18 cellular contexts compared by ENCODE assay signal in the genomic region with DNA sequence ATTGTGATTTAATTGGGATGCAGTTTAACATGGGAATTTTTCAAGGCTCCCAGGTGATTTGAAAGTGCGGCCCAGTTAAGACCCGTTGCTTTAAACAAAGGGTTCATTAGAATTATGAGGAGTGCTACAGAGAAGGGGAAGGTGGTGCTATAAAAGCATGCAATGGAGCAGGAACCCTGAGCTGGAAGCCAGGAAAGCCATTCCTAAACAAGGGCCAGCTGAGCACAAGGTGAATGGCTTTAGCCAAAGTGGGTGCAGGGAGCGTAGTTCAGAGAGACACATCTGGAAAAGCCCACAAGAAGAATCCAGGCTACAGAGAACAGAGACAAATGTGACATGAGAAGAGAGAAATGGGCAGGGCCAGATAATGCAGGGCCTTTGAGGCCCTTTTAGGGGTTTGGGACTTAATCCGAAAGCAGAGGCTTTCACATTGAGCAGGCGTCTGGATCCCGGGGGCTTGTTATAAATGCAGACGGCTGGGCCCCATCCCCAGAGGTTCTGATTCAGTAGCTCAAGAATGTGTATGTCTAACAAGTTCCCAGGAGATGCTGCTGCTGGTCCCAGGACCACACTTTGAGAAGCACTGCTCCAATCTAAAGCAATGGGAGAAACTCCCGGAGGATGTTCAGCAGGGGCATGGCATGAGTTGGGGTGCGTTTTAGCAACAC.
DNase-seq lines count a peak whose midpoint lies in the region; ATAC-seq and TF ChIP-seq lines count a peak whose summit lies in the region.
"Had no signal": no experiment of that assay in that cellular context is flagged by ENCODE, and none has a peak within 500 bp of the region (broad histone marks: within the 10 kb centered on the region; RNA-seq: fewer than 3 reads in every experiment).

No MANE protein-coding gene starts in this region.

- no peaks in the 10 kb centered on the region for H3K27me3 ChIP-seq in right cardiac atrium (ENCODE audit: control insufficient read depth, insufficient read depth)
- no peaks in the 10 kb centered on the region for H3K27me3 ChIP-seq in hepatocyte

- no peak overlapping the region for H2AFZ ChIP-seq in hepatocyte

- peak; percentile 45 for ATAC-seq in Right ventricle myocardium superior (ENCODE audit: poor library complexity)
- ATAC-seq in right cardiac atrium, result no peak
- peak; percentile 25 for ATAC-seq in sciatic nerve
- ATAC-seq: HCT116 had no signal

- DNase-seq in Right ventricle myocardium superior (no peak), right cardiac atrium (no peak), RPMI7951 (ENCODE audit: low read depth) (peak; percentile 19), hepatocyte (ENCODE audit: low spot score) (peak; percentile 21), sciatic nerve (ENCODE audit: low spot score) (no peak), NCI-H69 (lab: John Stamatoyannopoulos, UW) (no peak), ACHN (no peak), SW480 (ENCODE audit: low spot score) (no peak)
- DNase-seq: C1 segment of cervical spinal cord, DND-41, NCI-H1417 treated with DMSO at 0.1 percent for 48 hours, NCI-H1930, NCI-H2171, NCI-H446, SHP77, SK-N-SH had no signal

- no peaks in the 10 kb centered on the region for H3K36me3 ChIP-seq in hepatocyte (replicated peaks; ENCODE audit: insufficient read depth, low read depth)

- no peaks in the 10 kb centered on the region for H4K20me1 ChIP-seq in hepatocyte (ENCODE audit: insufficient read depth, poor library complexity, severe bottlenecking)

- no peak for TF ChIP-seq CTCF in hepatocyte (IDR thresholded peaks at IDR 0.05; ENCODE audit: poor library complexity)

- no peaks in the 10 kb centered on the region for H3K79me2 ChIP-seq in hepatocyte

- H3K4me1 ChIP-seq in right cardiac atrium (ENCODE audit: control insufficient read depth, insufficient read depth, low read length), result no peaks in the 10 kb centered on the region
- peaks cover 4% of the 10 kb centered on the region for H3K4me1 ChIP-seq in hepatocyte (ENCODE audit: insufficient read depth)

- no peaks in the 10 kb centered on the region for H3K9me2 ChIP-seq in hepatocyte (replicated peaks; ENCODE audit: insufficient read depth)
- H3K9me2 ChIP-seq: SK-N-SH had no signal

- WGBS in right cardiac atrium, result 72% methylated on average over 9 of the region's 9 CpGs
- WGBS in hepatocyte (ENCODE audit: low lambda C conversion rate, missing lambda C conversion rate), result 63% methylated on average over 9 of the region's 9 CpGs

- H3K27ac ChIP-seq in right cardiac atrium (ENCODE audit: low read length) (no peak overlapping the region), hepatocyte (no peak overlapping the region)
- H3K27ac ChIP-seq: HL-60 had no signal

- no peak overlapping the region for H3K4me2 ChIP-seq in hepatocyte
- H3K4me2 ChIP-seq: SK-N-SH had no signal

- no peaks in the 10 kb centered on the region for H3K9me3 ChIP-seq in right cardiac atrium (ENCODE audit: control insufficient read depth, low read length)
- H3K9me3 ChIP-seq in hepatocyte (ENCODE audit: low read depth), result no peaks in the 10 kb centered on the region
- H3K9me3 ChIP-seq: SK-N-SH had no signal

- H3K4me3 ChIP-seq in right cardiac atrium (ENCODE audit: low read length), result no peak overlapping the region
- no peak overlapping the region for H3K4me3 ChIP-seq in hepatocyte

- in situ Hi-C loops in ACHN (cut with HindIII; ENCODE audit: low pct_ligation_motif_present, low pct_unique_long_range_greater_than_20kb, low sequenced_read_pairs), result no loop called here

- intact Hi-C loops in Right ventricle myocardium superior (cut with DNase I) (no loop called here), right cardiac atrium (cut with DNase I) (no loop called here), sciatic nerve (cut with DNase I) (no loop called here)

Comparison
In these comparisons a context has a peak if more than half of its experiments do, and no peak if none do; other contexts are left out.
1. ATAC-seq: peak in Right ventricle myocardium superior (single experiment) and sciatic nerve (single experiment); none in right cardiac atrium (0 of 2).
2. DNase-seq: peak in RPMI7951 (single experiment) and hepatocyte (single experiment); none in Right ventricle myocardium superior (single experiment), right cardiac atrium (0 of 3), sciatic nerve (single experiment), NCI-H69 (single experiment), ACHN (single experiment) and SW480 (single experiment).